12 cellular contexts compared by ENCODE assay signal in genomic region chr5:151060742-151061141, GRCh38. TPM values are rescaled to one million over a fixed set of nuclear protein-coding genes. Genes with fewer than 3 reads are reported as not detected.
DNase-seq lines count a peak whose midpoint lies in the region; ATAC-seq and TF ChIP-seq lines count a peak whose summit lies in the region.
"Had no signal": no experiment of that assay in that cellular context is flagged by ENCODE, and none has a peak within 500 bp of the region (broad histone marks: within the 10 kb centered on the region; RNA-seq: fewer than 3 reads in every experiment).

No MANE protein-coding gene starts in this region.

- ATAC-seq in stimulated activated naive CD8-positive, alpha-beta T cell treated with anti-CD3 and anti-CD28 coated beads, Interleukin-15, amount 100 ng/mL, for 72 hours: no peak
- ATAC-seq in memory B cell (ENCODE audit: low read depth): no peak
- no peak for ATAC-seq in HG03457 (IDR thresholded peaks at IDR 0.05; ENCODE audit: unreplicated experiment)

- peaks cover 75% of the 10 kb centered on the region for H3K36me3 Mint-ChIP-seq in stimulated activated naive CD8-positive, alpha-beta T cell treated with anti-CD3 and anti-CD28 coated beads, Interleukin-15, Interleukin-2, amounts not matched to agents 100 ng/mL and 50 ng/mL, for 24 hours (ENCODE audit: low read depth)
- H3K36me3 Mint-ChIP-seq in memory B cell: peaks cover 35% of the 10 kb centered on the region

- peaks cover 41 to 48% of the 10 kb centered on the region in 2 donors for H3K4me1 ChIP-seq in adrenal gland (replicated peaks in 1 of 2)

- no peak for DNase-seq in stimulated activated naive CD8-positive, alpha-beta T cell treated with anti-CD3 and anti-CD28 coated beads, Interleukin-15, amount 100 ng/mL, for 72 hours
- DNase-seq in adrenal gland (peak in 2 of 7 donors; percentile 41 to 43), memory B cell (ENCODE audit: low spot score in 2 of 2) (no peak), NCI-H1436 (lab: John Stamatoyannopoulos, UW) (no peak), OCI-M1 (lab: John Stamatoyannopoulos, UW) (no peak), NCI-H345 (lab: John Stamatoyannopoulos, UW) (no peak)
- DNase-seq: activated gamma-delta T cell, mucosa of descending colon, SHP77 had no signal

- H3K9me3 ChIP-seq in adrenal gland (replicated peaks in 1 of 3): no peaks in the 10 kb centered on the region
- H3K9me3 ChIP-seq: mucosa of descending colon had no signal

- no peaks in the 10 kb centered on the region for H3K27me3 ChIP-seq in adrenal gland

- H3K9me3 Mint-ChIP-seq in stimulated activated naive CD8-positive, alpha-beta T cell treated with anti-CD3 and anti-CD28 coated beads, Interleukin-15, Interleukin-2, amounts not matched to agents 100 ng/mL and 50 ng/mL, for 24 hours: no peaks in the 10 kb centered on the region
- H3K9me3 Mint-ChIP-seq in stimulated activated naive CD8-positive, alpha-beta T cell treated with anti-CD3 and anti-CD28 coated beads, Interleukin-15, amount 100 ng/mL, for 72 hours: no peaks in the 10 kb centered on the region
- no peaks in the 10 kb centered on the region for H3K9me3 Mint-ChIP-seq in memory B cell

- no peak for TF ChIP-seq POLR2A in adrenal gland (IDR thresholded peaks at IDR 0.05)

- TF ChIP-seq CTCF in adrenal gland (IDR thresholded peaks at IDR 0.05): no peak

- peak overlapping the region in 3 of 5 donors; percentile 31 to 88 (median 31) for H3K27ac ChIP-seq in adrenal gland
- H3K27ac ChIP-seq: VCaP had no signal

- H3K27ac Mint-ChIP-seq in stimulated activated naive CD8-positive, alpha-beta T cell treated with anti-CD3 and anti-CD28 coated beads, Interleukin-15, Interleukin-2, amounts not matched to agents 100 ng/mL and 50 ng/mL, for 24 hours: peak overlapping the region; percentile 96
- H3K27ac Mint-ChIP-seq in stimulated activated naive CD8-positive, alpha-beta T cell treated with anti-CD3 and anti-CD28 coated beads, Interleukin-15, amount 100 ng/mL, for 72 hours: no peak overlapping the region
- peak overlapping the region; percentile 97 for H3K27ac Mint-ChIP-seq in memory B cell

- peaks cover 0 to 36% of the 10 kb centered on the region in 2 donors for H3K36me3 ChIP-seq in adrenal gland (replicated peaks in 1 of 2)

- 68 to 91% (median 85%) methylated on average over 6 of the region's 6 CpGs for WGBS in adrenal gland, 4 donors

- H3K4me1 Mint-ChIP-seq in stimulated activated naive CD8-positive, alpha-beta T cell treated with anti-CD3 and anti-CD28 coated beads, Interleukin-15, Interleukin-2, amounts not matched to agents 100 ng/mL and 50 ng/mL, for 24 hours (ENCODE audit: low read depth): peaks cover 88% of the 10 kb centered on the region
- H3K4me1 Mint-ChIP-seq in stimulated activated naive CD8-positive, alpha-beta T cell treated with anti-CD3 and anti-CD28 coated beads, Interleukin-15, amount 100 ng/mL, for 72 hours: peaks cover 86% of the 10 kb centered on the region
- H3K4me1 Mint-ChIP-seq in memory B cell: peaks cover 54% of the 10 kb centered on the region

- H3K4me3 Mint-ChIP-seq in stimulated activated naive CD8-positive, alpha-beta T cell treated with anti-CD3 and anti-CD28 coated beads, Interleukin-15, Interleukin-2, amounts not matched to agents 100 ng/mL and 50 ng/mL, for 24 hours: peak overlapping the region; percentile 66
- H3K4me3 Mint-ChIP-seq in stimulated activated naive CD8-positive, alpha-beta T cell treated with anti-CD3 and anti-CD28 coated beads, Interleukin-15, amount 100 ng/mL, for 72 hours: peak overlapping the region in 1 of 2 donors; percentile 36
- H3K4me3 Mint-ChIP-seq in memory B cell: peak overlapping the region; percentile 59

- no peak overlapping the region for H3K4me3 ChIP-seq in adrenal gland
- H3K4me3 ChIP-seq: mucosa of descending colon had no signal

- intact Hi-C loops in adrenal gland (cut with DNase I): no loop called here

- no peaks in the 10 kb centered on the region for H3K27me3 Mint-ChIP-seq in stimulated activated naive CD8-positive, alpha-beta T cell treated with anti-CD3 and anti-CD28 coated beads, Interleukin-15, Interleukin-2, amounts not matched to agents 100 ng/mL and 50 ng/mL, for 24 hours
- H3K27me3 Mint-ChIP-seq in stimulated activated naive CD8-positive, alpha-beta T cell treated with anti-CD3 and anti-CD28 coated beads, Interleukin-15, amount 100 ng/mL, for 72 hours: no peaks in the 10 kb centered on the region
- H3K27me3 Mint-ChIP-seq in memory B cell: no peaks in the 10 kb centered on the region

RNA-seq across cellular contexts. Expression of gene TNIP1, which starts 20.1 kb away (rescaled TPM):
- 100 to 1,000 TPM in 6 of 8 donors, 10 to 100 TPM in 2; 36.6 to 129 (median 103) TPM for total RNA-seq in adrenal gland
- 10 to 100 TPM; 42.2 to 85.1 (median 68.1) TPM for polyA plus RNA-seq in adrenal gland

RNA-seq across cellular contexts. Expression of gene GPX3, which starts 40.4 kb away (rescaled TPM):
- 1,000 to 10,000 TPM in 3 of 8 donors, 100 to 1,000 TPM in 5; 232 to 1,751 (median 422) TPM for total RNA-seq in adrenal gland
- 1,000 to 10,000 TPM in 2 of 3 donors, 100 to 1,000 TPM in 1; 365 to 1,619 (median 1,026) TPM for polyA plus RNA-seq in adrenal gland

Comparison
In these comparisons a context has a peak if more than half of its experiments do, and no peak if none do; other contexts are left out.
1. H3K27ac Mint-ChIP-seq: peak in stimulated activated naive CD8-positive, alpha-beta T cell treated with anti-CD3 and anti-CD28 coated beads, Interleukin-15, Interleukin-2, amounts not matched to agents 100 ng/mL and 50 ng/mL, for 24 hours (single experiment) and memory B cell (single experiment); none in stimulated activated naive CD8-positive, alpha-beta T cell treated with anti-CD3 and anti-CD28 coated beads, Interleukin-15, amount 100 ng/mL, for 72 hours (0 of 2).